Comparison of ENCODE assay signal across 25 cellular contexts in the genomic region with DNA sequence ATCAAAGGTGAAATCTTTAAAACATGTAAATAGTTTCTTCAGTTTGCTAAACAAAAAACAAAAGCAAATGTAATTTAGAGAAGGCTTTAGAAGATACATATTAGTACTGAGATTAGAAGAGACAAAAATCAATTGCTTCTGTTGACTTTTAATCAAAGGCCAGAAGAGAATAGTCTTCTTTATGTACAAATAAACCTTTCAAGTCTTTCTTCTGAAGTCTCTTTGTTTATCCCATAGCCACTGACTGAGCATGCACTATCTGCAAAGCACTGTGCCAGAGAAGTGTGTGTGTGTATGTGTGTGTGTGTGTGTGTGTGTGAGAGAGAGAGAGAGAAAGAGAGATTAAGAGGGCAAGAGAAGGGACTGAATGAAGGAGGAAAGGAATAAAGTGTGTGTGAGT.
"Had no signal": no experiment of that assay in that cellular context is flagged by ENCODE, and none has a peak within 500 bp of the region (broad histone marks: within the 10 kb centered on the region; RNA-seq: fewer than 3 reads in every experiment).

No MANE protein-coding gene starts in this region.

- H3K4me1 Mint-ChIP-seq: naive thymus-derived CD4-positive, alpha-beta T cell; nephron; stimulated activated effector memory CD8-positive, alpha-beta T cell treated with anti-CD3 and anti-CD28 coated beads, Interleukin-12 subunit alpha, Interleukin-12 subunit beta, amount 100 ng/mL, for 72 hours had no signal

- H3K9me3 ChIP-seq: gastrocnemius medialis, left lung, neutrophil, prostate gland, stomach, thyroid gland, vagina had no signal

- H3K27ac Mint-ChIP-seq: naive thymus-derived CD4-positive, alpha-beta T cell; nephron; stimulated activated effector memory CD8-positive, alpha-beta T cell treated with anti-CD3 and anti-CD28 coated beads, Interleukin-12 subunit alpha, Interleukin-12 subunit beta, amount 100 ng/mL, for 72 hours had no signal

- H2AFZ ChIP-seq: hepatocyte, parathyroid adenoma had no signal

- H3K79me2 ChIP-seq: hepatocyte, parathyroid adenoma had no signal

- H3K4me3 ChIP-seq: dorsolateral prefrontal cortex, gastrocnemius medialis, heart left ventricle, hepatocyte, left lung, prostate gland, skin epidermis, stomach, thyroid gland, vagina had no signal

- H3K9me3 Mint-ChIP-seq: stimulated activated effector memory CD8-positive, alpha-beta T cell treated with anti-CD3 and anti-CD28 coated beads, Interleukin-12 subunit alpha, Interleukin-12 subunit beta, amount 100 ng/mL, for 72 hours had no signal

- DNase-seq: dorsolateral prefrontal cortex; effector CD4-positive, alpha-beta T cell; gastrocnemius medialis; heart left ventricle; left cardiac atrium; left lung; mesendoderm; midbrain; naive thymus-derived CD4-positive, alpha-beta T cell; right cardiac atrium; stimulated activated CD4-positive, alpha-beta T cell treated with anti-CD3 and anti-CD28 coated beads, Interleukin-15, amount 100 ng/mL, for 24 hours; stimulated activated CD4-positive, alpha-beta T cell treated with anti-CD3 and anti-CD28 coated beads, Interleukin-2, amount 100 ng/mL, for 48 hours; stimulated activated naive CD4-positive, alpha-beta T cell treated with Interleukin-2 at 50 U/mL for 16 hours; stomach; thyroid gland; trophoblast cell had no signal

- H3K9ac ChIP-seq: parathyroid adenoma had no signal

- H3K36me3 Mint-ChIP-seq: stimulated activated effector memory CD8-positive, alpha-beta T cell treated with anti-CD3 and anti-CD28 coated beads, Interleukin-12 subunit alpha, Interleukin-12 subunit beta, amount 100 ng/mL, for 72 hours had no signal

- FAIRE-seq: islet of Langerhans had no signal

- H3K27me3 ChIP-seq: gastrocnemius medialis, heart left ventricle, hepatocyte, left lung, neutrophil, stomach, thyroid gland, vagina had no signal

- H3K36me3 ChIP-seq: gastrocnemius medialis, heart left ventricle, left lung, neutrophil, prostate gland, stomach, thyroid gland, vagina had no signal

- H3K4me1 ChIP-seq: gastrocnemius medialis, heart left ventricle, left lung, parathyroid adenoma, prostate gland, stomach, thyroid gland, vagina had no signal

- H3K27ac ChIP-seq: dorsolateral prefrontal cortex, gastrocnemius medialis, heart left ventricle, hepatocyte, left lung, neutrophil, parathyroid adenoma, prostate gland, skin epidermis, stomach, thyroid gland, vagina had no signal

- H3K4me2 ChIP-seq: hepatocyte had no signal

- H3K4me3 Mint-ChIP-seq: naive thymus-derived CD4-positive, alpha-beta T cell; nephron; stimulated activated effector memory CD8-positive, alpha-beta T cell treated with anti-CD3 and anti-CD28 coated beads, Interleukin-12 subunit alpha, Interleukin-12 subunit beta, amount 100 ng/mL, for 72 hours had no signal
